In genomic region chr2:219279916-219280516, GRCh38 we compare ENCODE assay signal across 8 cellular contexts. TPM values are rescaled to one million over a fixed set of nuclear protein-coding genes. Genes with fewer than 3 reads are reported as not detected.
A peak's percentile ranks its signal among the peaks of the same experiment; 100 is the strongest.
DNase-seq lines count a peak whose midpoint lies in the region; ATAC-seq and TF ChIP-seq lines count a peak whose summit lies in the region.

No MANE protein-coding gene starts in this region.

- 41% methylated on average over 12 of the region's 12 CpGs for WGBS in suprapubic skin

- peak overlapping the region; percentile 93 for H3K4me3 ChIP-seq in suprapubic skin

- TF ChIP-seq POLR2A in suprapubic skin (IDR thresholded peaks at IDR 0.05), result no peak

- peak overlapping the region; percentile 99 for H3K27ac Mint-ChIP-seq in T-helper 1 cell treated with Interleukin-12 subunit alpha and Interleukin-12 subunit beta and Interleukin-4 antibody, amounts not matched to agents 30 μg/mL and 1 μg/mL, for 36 hours
- H3K27ac Mint-ChIP-seq in activated naive CD8-positive, alpha-beta T cell treated with anti-CD3 and anti-CD28 coated beads, Interleukin-2, amount 10 ng/mL, durations not matched to agents 7 days and 5 days, result peak overlapping the region; percentile 99

- no peaks in the 10 kb centered on the region for H3K27me3 ChIP-seq in layer of hippocampus (ENCODE audit: control insufficient read depth, insufficient read depth, low read length)
- H3K27me3 ChIP-seq in suprapubic skin, result no peaks in the 10 kb centered on the region

- peaks cover 35% of the 10 kb centered on the region for H3K4me1 Mint-ChIP-seq in T-helper 1 cell treated with Interleukin-12 subunit alpha and Interleukin-12 subunit beta and Interleukin-4 antibody, amounts not matched to agents 30 μg/mL and 1 μg/mL, for 36 hours (ENCODE audit: low read depth)
- H3K4me1 Mint-ChIP-seq in activated naive CD8-positive, alpha-beta T cell treated with anti-CD3 and anti-CD28 coated beads, Interleukin-2, amount 10 ng/mL, durations not matched to agents 7 days and 5 days, result peaks cover 38% of the 10 kb centered on the region

- no peaks in the 10 kb centered on the region for H3K27me3 Mint-ChIP-seq in T-helper 1 cell treated with Interleukin-12 subunit alpha and Interleukin-12 subunit beta and Interleukin-4 antibody, amounts not matched to agents 30 μg/mL and 1 μg/mL, for 36 hours (ENCODE audit: low read depth)
- H3K27me3 Mint-ChIP-seq in activated naive CD8-positive, alpha-beta T cell treated with anti-CD3 and anti-CD28 coated beads, Interleukin-2, amount 10 ng/mL, durations not matched to agents 7 days and 5 days, result no peaks in the 10 kb centered on the region

- H3K9me3 ChIP-seq in suprapubic skin, result no peaks in the 10 kb centered on the region

- peaks cover 13% of the 10 kb centered on the region for H3K36me3 Mint-ChIP-seq in T-helper 1 cell treated with Interleukin-12 subunit alpha and Interleukin-12 subunit beta and Interleukin-4 antibody, amounts not matched to agents 30 μg/mL and 1 μg/mL, for 36 hours (ENCODE audit: low read depth)
- peaks cover 7% of the 10 kb centered on the region for H3K36me3 Mint-ChIP-seq in activated naive CD8-positive, alpha-beta T cell treated with anti-CD3 and anti-CD28 coated beads, Interleukin-2, amount 10 ng/mL, durations not matched to agents 7 days and 5 days

- H3K4me3 Mint-ChIP-seq in T-helper 1 cell treated with Interleukin-12 subunit alpha and Interleukin-12 subunit beta and Interleukin-4 antibody, amounts not matched to agents 30 μg/mL and 1 μg/mL, for 36 hours, result peak overlapping the region; percentile 98
- H3K4me3 Mint-ChIP-seq in activated naive CD8-positive, alpha-beta T cell treated with anti-CD3 and anti-CD28 coated beads, Interleukin-2, amount 10 ng/mL, durations not matched to agents 7 days and 5 days, result peak overlapping the region; percentile 98

- POLR2A ChIA-PET in activated naive CD8-positive, alpha-beta T cell treated with anti-CD3 and anti-CD28 coated beads, Interleukin-2, amount 10 ng/mL, durations not matched to agents 7 days and 5 days (lab: Charles Lee), result interaction anchor here (0.6 to 5.5 kb wide), 8 partner anchors 13 to 121 kb away, joined by 3 to 66 read pairs (median 10); partner anchors contain the start of genes CNPPD1, GLB1L, STK16 and TUBA4A

- H3K27ac ChIP-seq in layer of hippocampus (ENCODE audit: low read depth, low read length), result peak overlapping the region; percentile 100
- peak overlapping the region; percentile 99 for H3K27ac ChIP-seq in suprapubic skin

- no peak for DNase-seq in T-helper 1 cell
- DNase-seq in activated naive CD8-positive, alpha-beta T cell treated with anti-CD3 and anti-CD28 coated beads, Interleukin-2, amount 10 ng/mL, durations not matched to agents 7 days and 5 days, result no peak
- DNase-seq in suprapubic skin (ENCODE audit: low spot score in 2 of 2), result no peak
- no peak for DNase-seq in NCI-H526 treated with DMSO at 0.1 percent for 48 hours (lab: John Stamatoyannopoulos, UW)
- DNase-seq in T-helper 9 cell, result no peak

- H3K4me1 ChIP-seq in suprapubic skin, result peaks cover 72% of the 10 kb centered on the region

- TF ChIP-seq CTCF in suprapubic skin (IDR thresholded peaks at IDR 0.05), result no peak

- no peaks in the 10 kb centered on the region for H3K9me3 Mint-ChIP-seq in T-helper 1 cell treated with Interleukin-12 subunit alpha and Interleukin-12 subunit beta and Interleukin-4 antibody, amounts not matched to agents 30 μg/mL and 1 μg/mL, for 36 hours
- H3K9me3 Mint-ChIP-seq in activated naive CD8-positive, alpha-beta T cell treated with anti-CD3 and anti-CD28 coated beads, Interleukin-2, amount 10 ng/mL, durations not matched to agents 7 days and 5 days, result no peaks in the 10 kb centered on the region

- peaks cover 44% of the 10 kb centered on the region for H3K36me3 ChIP-seq in suprapubic skin

- TF ChIP-seq EP300 in suprapubic skin (IDR thresholded peaks at IDR 0.05), result no peak

- no peak for ATAC-seq in activated naive CD8-positive, alpha-beta T cell treated with anti-CD3 and anti-CD28 coated beads, Interleukin-2, amount 10 ng/mL, durations not matched to agents 7 days and 5 days (ENCODE audit: low read depth)
- no peak for ATAC-seq in HG02763 (IDR thresholded peaks at IDR 0.05; ENCODE audit: unreplicated experiment)

RNA-seq across cellular contexts. Expression of gene DNAJB2, which starts 0.8 kb away (rescaled TPM):
- total RNA-seq in activated naive CD8-positive, alpha-beta T cell treated with anti-CD3 and anti-CD28 coated beads, Interleukin-2, amount 10 ng/mL, durations not matched to agents 7 days and 5 days, result 10 to 100 TPM; 65.9 to 67.5 TPM
- total RNA-seq in suprapubic skin, result 100 to 1,000 TPM in 2 of 4 donors, 10 to 100 TPM in 2; 91.2 to 138 (median 107) TPM

RNA-seq across cellular contexts. Expression of gene TUBA4A, which starts 26.3 kb away (rescaled TPM):
- total RNA-seq in activated naive CD8-positive, alpha-beta T cell treated with anti-CD3 and anti-CD28 coated beads, Interleukin-2, amount 10 ng/mL, durations not matched to agents 7 days and 5 days, result 100 to 1,000 TPM; 237 to 266 TPM
- total RNA-seq in suprapubic skin, result 100 to 1,000 TPM; 194 to 530 (median 394) TPM

RNA-seq across cellular contexts. Expression of gene TUBA4B, which starts 27.0 kb away (rescaled TPM):
- not detected for total RNA-seq in activated naive CD8-positive, alpha-beta T cell treated with anti-CD3 and anti-CD28 coated beads, Interleukin-2, amount 10 ng/mL, durations not matched to agents 7 days and 5 days
- total RNA-seq in suprapubic skin, result not detected

RNA-seq across cellular contexts. Expression of gene PTPRN, which starts 29.2 kb away (rescaled TPM):
- total RNA-seq in activated naive CD8-positive, alpha-beta T cell treated with anti-CD3 and anti-CD28 coated beads, Interleukin-2, amount 10 ng/mL, durations not matched to agents 7 days and 5 days, result not detected
- not detected for total RNA-seq in suprapubic skin

RNA-seq across cellular contexts. Expression of gene STK16, which starts 34.7 kb away (rescaled TPM):
- 10 to 100 TPM; 34.0 to 36.0 TPM for total RNA-seq in activated naive CD8-positive, alpha-beta T cell treated with anti-CD3 and anti-CD28 coated beads, Interleukin-2, amount 10 ng/mL, durations not matched to agents 7 days and 5 days
- 10 to 100 TPM; 10.9 to 22.9 (median 16.1) TPM for total RNA-seq in suprapubic skin
